In the genomic region with DNA sequence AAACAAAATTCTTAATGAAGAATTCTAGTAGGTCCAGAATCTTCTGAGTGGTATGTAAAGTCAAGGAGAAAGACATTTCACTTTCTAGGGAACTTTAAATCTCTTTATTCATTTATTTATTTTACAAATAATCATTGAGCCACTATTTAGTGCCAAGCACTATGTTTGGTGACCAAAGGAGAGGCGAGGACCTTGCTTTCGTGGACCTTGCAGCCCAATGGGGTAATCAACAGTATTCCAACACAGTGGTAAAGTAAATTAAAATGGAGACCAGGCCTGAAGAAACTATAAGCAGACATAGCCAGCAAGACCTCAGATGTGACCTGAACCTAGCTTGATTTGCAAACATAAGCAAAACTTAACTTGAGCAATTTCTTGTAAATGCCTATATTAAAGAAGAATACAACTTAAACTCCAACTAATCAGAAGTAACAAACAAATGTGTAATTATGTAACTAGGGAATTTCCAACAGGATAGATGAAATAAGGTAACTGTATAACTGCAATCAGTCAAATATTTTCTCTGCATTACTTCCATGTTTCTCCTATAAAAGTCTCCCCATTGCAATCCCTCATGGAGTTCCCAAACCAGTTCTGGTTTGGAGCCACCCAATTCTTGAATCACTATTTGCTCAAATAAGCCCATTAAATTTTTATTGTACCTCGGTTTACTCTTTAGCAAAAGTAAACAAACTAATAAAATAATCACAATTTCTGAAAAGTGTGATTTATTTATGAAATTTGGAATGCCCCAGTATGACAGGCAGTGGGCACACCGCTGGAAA, we compare ENCODE assay signal across 17 cellular contexts.
A peak's percentile ranks its signal among the peaks of the same experiment; 100 is the strongest.
DNase-seq lines count a peak whose midpoint lies in the region; ATAC-seq and TF ChIP-seq lines count a peak whose summit lies in the region.
"Had no signal": no experiment of that assay in that cellular context is flagged by ENCODE, and none has a peak within 500 bp of the region (broad histone marks: within the 10 kb centered on the region; RNA-seq: fewer than 3 reads in every experiment).

No MANE protein-coding gene starts in this region.

- DNase-seq in activated naive CD4-positive, alpha-beta T cell treated with anti-CD3 and anti-CD28 coated beads, Interleukin-2, amount 50 U/mL, for 72 hours (ENCODE audit: low spot score in 2 of 2): no peak
- DNase-seq in activated naive CD4-positive, alpha-beta T cell (lab: John Stamatoyannopoulos, UW): no peak
- DNase-seq in PC-3 (peak; percentile 76), SHP77 (lab: John Stamatoyannopoulos, UW) (no peak), transverse colon (no peak)
- no peak for DNase-seq in stimulated activated effector memory CD8-positive, alpha-beta T cell treated with anti-CD3 and anti-CD28 coated beads, Interleukin-12 subunit alpha, Interleukin-12 subunit beta, amount 100 ng/mL, for 72 hours (ENCODE audit: low spot score in 2 of 2)
- DNase-seq: BE2C; Calu3; CD4-positive, alpha-beta T cell; H9; KBM-7; NCI-H1436 treated with DMSO at 0.1 percent for 48 hours; NCI-H2029 treated with DMSO at 0.1 percent for 48 hours; NCI-H748 treated with DMSO at 0.1 percent for 48 hours; OCI-M1 had no signal

- POLR2A ChIA-PET in PC-3 (lab: Charles Lee; ENCODE audit: unreplicated experiment): no interaction called here

- H3K36me3 ChIP-seq in PC-3 (ENCODE audit: low read depth, low read length) (no peaks in the 10 kb centered on the region), transverse colon (no peaks in the 10 kb centered on the region)
- H3K36me3 ChIP-seq: BE2C had no signal

- no peak overlapping the region for H2AFZ ChIP-seq in PC-3 (ENCODE audit: low read length)

- H3K36me3 Mint-ChIP-seq in activated naive CD4-positive, alpha-beta T cell treated with anti-CD3 and anti-CD28 coated beads, Interleukin-2, amount 50 U/mL, for 72 hours: peaks cover 0 to 14% of the 10 kb centered on the region in 2 donors
- peaks cover 10% of the 10 kb centered on the region for H3K36me3 Mint-ChIP-seq in dendritic cell treated with granulocyte-macrophage colony-stimulating factor and Interleukin-4, amounts not matched to agents 40 ng/mL and 50 ng/mL, for 4 days (ENCODE audit: low read depth)
- peaks cover 8% of the 10 kb centered on the region for H3K36me3 Mint-ChIP-seq in stimulated activated effector memory CD8-positive, alpha-beta T cell treated with anti-CD3 and anti-CD28 coated beads, Interleukin-12 subunit alpha, Interleukin-12 subunit beta, amount 100 ng/mL, for 72 hours

- no peak overlapping the region for H3K4me3 Mint-ChIP-seq in dendritic cell treated with granulocyte-macrophage colony-stimulating factor and Interleukin-4, amounts not matched to agents 40 ng/mL and 50 ng/mL, for 4 days
- no peak overlapping the region for H3K4me3 Mint-ChIP-seq in stimulated activated effector memory CD8-positive, alpha-beta T cell treated with anti-CD3 and anti-CD28 coated beads, Interleukin-12 subunit alpha, Interleukin-12 subunit beta, amount 100 ng/mL, for 72 hours
- H3K4me3 Mint-ChIP-seq: CD4-positive, alpha-beta T cell; H9 had no signal

- no peaks in the 10 kb centered on the region for H3K27me3 Mint-ChIP-seq in dendritic cell treated with granulocyte-macrophage colony-stimulating factor and Interleukin-4, amounts not matched to agents 40 ng/mL and 50 ng/mL, for 4 days
- H3K27me3 Mint-ChIP-seq: CD4-positive, alpha-beta T cell had no signal

- in situ Hi-C loops in transverse colon (cut with MboI; ENCODE audit: low pct_ligation_motif_present in 1 of 4, low pct_unique_long_range_greater_than_20kb in 1 of 4, low sequenced_read_pairs in 3 of 4): loop anchor here in 1 of 4 donors (10.0 kb wide), 1 partner anchor 55 kb away; no protein-coding TSS in a partner anchor

- H3K9me3 ChIP-seq in PC-3 (ENCODE audit: low read length) (no peaks in the 10 kb centered on the region), transverse colon (no peaks in the 10 kb centered on the region)
- H3K9me3 ChIP-seq: BE2C, SJSA1 had no signal

- no peak for TF ChIP-seq POLR2A in transverse colon (IDR thresholded peaks at IDR 0.05)

- intact Hi-C loops in PC-3 (cut with micrococcal nuclease): no loop called here
- intact Hi-C loops in dendritic cell treated with granulocyte-macrophage colony-stimulating factor and Interleukin-4, amounts not matched to agents 40 ng/mL and 50 ng/mL, for 4 days (cut with micrococcal nuclease): no loop called here
- intact Hi-C loops in transverse colon (cut with DNase I; ENCODE audit: low total_unique reads): loop anchor here (10.0 kb wide), 1 partner anchor 45 kb away; no protein-coding TSS in a partner anchor

- peaks cover 6% of the 10 kb centered on the region; the same call in 1 of the 2 replicates for H3K79me2 ChIP-seq in PC-3 (ENCODE audit: low read length)

- CTCF ChIA-PET in PC-3 (lab: Charles Lee): interaction anchor here (0.6 kb wide), 1 partner anchor 10 kb away, joined by 3 read pairs; no protein-coding TSS in a partner anchor

- H3K9me3 Mint-ChIP-seq in activated naive CD4-positive, alpha-beta T cell treated with anti-CD3 and anti-CD28 coated beads, Interleukin-2, amount 50 U/mL, for 72 hours: peaks cover 0 to 10% of the 10 kb centered on the region in 2 donors
- H3K9me3 Mint-ChIP-seq in dendritic cell treated with granulocyte-macrophage colony-stimulating factor and Interleukin-4, amounts not matched to agents 40 ng/mL and 50 ng/mL, for 4 days: no peaks in the 10 kb centered on the region
- H3K9me3 Mint-ChIP-seq in stimulated activated effector memory CD8-positive, alpha-beta T cell treated with anti-CD3 and anti-CD28 coated beads, Interleukin-12 subunit alpha, Interleukin-12 subunit beta, amount 100 ng/mL, for 72 hours: peaks cover 2% of the 10 kb centered on the region
- H3K9me3 Mint-ChIP-seq: H9 had no signal

- peak overlapping the region; percentile 89 to 94 for H3K27ac Mint-ChIP-seq in activated naive CD4-positive, alpha-beta T cell treated with anti-CD3 and anti-CD28 coated beads, Interleukin-2, amount 50 U/mL, for 72 hours
- peak overlapping the region; percentile 54 for H3K27ac Mint-ChIP-seq in dendritic cell treated with granulocyte-macrophage colony-stimulating factor and Interleukin-4, amounts not matched to agents 40 ng/mL and 50 ng/mL, for 4 days
- peak overlapping the region; percentile 77 for H3K27ac Mint-ChIP-seq in stimulated activated effector memory CD8-positive, alpha-beta T cell treated with anti-CD3 and anti-CD28 coated beads, Interleukin-12 subunit alpha, Interleukin-12 subunit beta, amount 100 ng/mL, for 72 hours
- H3K27ac Mint-ChIP-seq: CD4-positive, alpha-beta T cell; H9 had no signal

- H3K4me1 ChIP-seq in PC-3 (ENCODE audit: insufficient read depth, low read length) (peaks cover 36% of the 10 kb centered on the region), transverse colon (peaks cover 5 to 37% (median 27%) of the 10 kb centered on the region in 4 donors)

- H3K27me3 ChIP-seq in PC-3 (ENCODE audit: low read length) (no peaks in the 10 kb centered on the region), transverse colon (no peaks in the 10 kb centered on the region)
- H3K27me3 ChIP-seq: BE2C, SJSA1 had no signal

- H3F3A ChIP-seq in PC-3 (ENCODE audit: low read length, unreplicated experiment): peaks cover under 1% of the 10 kb centered on the region

- no peak overlapping the region for H3K4me3 ChIP-seq in PC-3 (ENCODE audit: low read length)
- H3K4me3 ChIP-seq in transverse colon: no peak overlapping the region
- H3K4me3 ChIP-seq: SJSA1 had no signal

- ATAC-seq in activated naive CD4-positive, alpha-beta T cell treated with anti-CD3 and anti-CD28 coated beads, Interleukin-2, amount 50 U/mL, for 72 hours: no peak
- ATAC-seq in PC-3: peak; percentile 71
- no peak for ATAC-seq in stimulated activated effector memory CD8-positive, alpha-beta T cell treated with anti-CD3 and anti-CD28 coated beads, Interleukin-12 subunit alpha, Interleukin-12 subunit beta, amount 100 ng/mL, for 72 hours

- TF ChIP-seq EP300 in transverse colon (IDR thresholded peaks at IDR 0.05; ENCODE audit: low read depth): no peak

- H3K4me1 Mint-ChIP-seq in dendritic cell treated with granulocyte-macrophage colony-stimulating factor and Interleukin-4, amounts not matched to agents 40 ng/mL and 50 ng/mL, for 4 days (ENCODE audit: low read depth): peaks cover 24% of the 10 kb centered on the region
- H3K4me1 Mint-ChIP-seq in stimulated activated effector memory CD8-positive, alpha-beta T cell treated with anti-CD3 and anti-CD28 coated beads, Interleukin-12 subunit alpha, Interleukin-12 subunit beta, amount 100 ng/mL, for 72 hours: peaks cover 52% of the 10 kb centered on the region
- H3K4me1 Mint-ChIP-seq: H9 had no signal

- H3K9ac ChIP-seq in PC-3 (ENCODE audit: low read length): no peak overlapping the region

- H3K27ac ChIP-seq in PC-3 (ENCODE audit: low read length) (peak overlapping the region; percentile 70), transverse colon (peak overlapping the region in 1 of 4 donors; percentile 5)
- H3K27ac ChIP-seq: SJSA1 had no signal

- no peaks in the 10 kb centered on the region for H3K9me2 ChIP-seq in PC-3 (replicated peaks; ENCODE audit: low read length)

- H3K4me2 ChIP-seq in PC-3 (ENCODE audit: low read length): peak overlapping the region; percentile 63

- TF ChIP-seq CTCF in PC-3 (conservative IDR thresholded peaks at IDR 0.05; ENCODE audit: low read depth, low read length) (no peak), transverse colon (IDR thresholded peaks at IDR 0.05) (no peak)

- 86 to 87% methylated on average over 4 of the region's 4 CpGs for WGBS in transverse colon (ENCODE audit: low coverage in 1 of 2), 2 donors

- BruUV-seq in PC-3 (replicated peaks; lab: Mats Ljungman, UMichigan): no TSS peak

- H4K20me1 ChIP-seq in PC-3 (ENCODE audit: low read length): no peaks in the 10 kb centered on the region
